ENCODE assay signal across 7 cellular contexts in the genomic region with DNA sequence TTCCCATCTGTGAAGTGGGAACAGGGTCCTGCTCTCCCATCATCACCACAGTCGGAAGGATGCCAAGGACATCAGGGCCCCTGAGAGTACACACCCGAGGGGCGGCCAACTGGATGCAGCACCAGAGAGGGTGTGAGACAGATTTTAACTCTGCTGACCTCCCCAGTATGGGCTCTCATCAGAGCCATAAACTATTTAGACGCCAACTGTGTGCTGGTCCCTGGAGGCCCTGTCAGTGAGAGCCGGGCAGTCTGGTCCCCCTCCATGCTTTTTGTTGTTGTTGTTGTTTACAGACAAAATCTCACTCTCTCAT. TPM values are rescaled to one million over a fixed set of nuclear protein-coding genes. Genes with fewer than 3 reads are reported as not detected.
DNase-seq lines count a peak whose midpoint lies in the region; ATAC-seq and TF ChIP-seq lines count a peak whose summit lies in the region.

No MANE protein-coding gene starts in this region.

- peaks cover 93% of the 10 kb centered on the region for H3K4me1 ChIP-seq in OCI-LY3 (ENCODE audit: low read length)

- H3K4me3 Mint-ChIP-seq in endothelial cell (ENCODE audit: unreplicated experiment): peak overlapping the region; percentile 47

- peak overlapping the region; percentile 84 for H3K4me3 ChIP-seq in OCI-LY3 (ENCODE audit: low read length)

- H3K79me2 ChIP-seq in OCI-LY3 (ENCODE audit: low read length): no peaks in the 10 kb centered on the region

- peak; percentile 3 for ATAC-seq in GM19324 (IDR thresholded peaks at IDR 0.05; ENCODE audit: low FRiP score, unreplicated experiment)
- ATAC-seq in stimulated activated naive CD8-positive, alpha-beta T cell treated with anti-CD3 and anti-CD28 coated beads, Interleukin-15, Interleukin-2, amounts not matched to agents 100 U/mL and 50 U/mL, for 24 hours: no peak
- no peak for ATAC-seq in GM19467 (IDR thresholded peaks at IDR 0.05; ENCODE audit: unreplicated experiment)

- peak overlapping the region; percentile 93 for H3K4me2 ChIP-seq in OCI-LY3 (ENCODE audit: low read length)

- peak overlapping the region; percentile 87 for H3K27ac ChIP-seq in OCI-LY3 (ENCODE audit: low read length)

- no peak overlapping the region for H2AFZ ChIP-seq in OCI-LY3 (ENCODE audit: low read depth, low read length)

- H3K27me3 Mint-ChIP-seq in endothelial cell (ENCODE audit: unreplicated experiment): peaks cover 8% of the 10 kb centered on the region

- peaks cover 50% of the 10 kb centered on the region for H3K4me1 Mint-ChIP-seq in endothelial cell (ENCODE audit: unreplicated experiment)

- peak overlapping the region; percentile 77 for H3K27ac Mint-ChIP-seq in endothelial cell (ENCODE audit: unreplicated experiment)

- DNase-seq in endothelial cell (ENCODE audit: low spot score): no peak
- peak; percentile 17 for DNase-seq in stimulated activated naive CD8-positive, alpha-beta T cell treated with anti-CD3 and anti-CD28 coated beads, Interleukin-15, Interleukin-2, amounts not matched to agents 100 U/mL and 50 U/mL, for 24 hours
- no peak for DNase-seq in NCI-H345 treated with DMSO at 0.1 percent for 48 hours (lab: John Stamatoyannopoulos, UW; ENCODE audit: unreplicated experiment)
- no peak for DNase-seq in stimulated activated CD8-positive, alpha-beta memory T cell treated with anti-CD3 and anti-CD28 coated beads, Interleukin-4, amount 100 ng/mL, for 48 hours

- TF ChIP-seq CTCF in OCI-LY3 (IDR thresholded peaks at IDR 0.05; ENCODE audit: low read depth, low read length) (no peak), endothelial cell (IDR thresholded peaks at IDR 0.05; ENCODE audit: unreplicated experiment) (no peak)

- peak overlapping the region; percentile 37; the same call in 1 of the 2 replicates for H3K9ac ChIP-seq in OCI-LY3 (ENCODE audit: low read length)

- no peaks in the 10 kb centered on the region for H3K9me3 Mint-ChIP-seq in endothelial cell (ENCODE audit: unreplicated experiment)

- H3K36me3 Mint-ChIP-seq in endothelial cell (ENCODE audit: low read depth, unreplicated experiment): no peaks in the 10 kb centered on the region

- H3K27me3 ChIP-seq in OCI-LY3 (ENCODE audit: low read depth, low read length): no peaks in the 10 kb centered on the region

- no peaks in the 10 kb centered on the region for H3K9me3 ChIP-seq in OCI-LY3 (ENCODE audit: insufficient read depth, low read length)

- H3K36me3 ChIP-seq in OCI-LY3 (replicated peaks; ENCODE audit: low read depth, low read length): no peaks in the 10 kb centered on the region

- H4K20me1 ChIP-seq in OCI-LY3 (ENCODE audit: insufficient read depth, low read length): no peaks in the 10 kb centered on the region

RNA-seq across cellular contexts. Expression of a gene that starts 1.7 kb away (rescaled TPM):
- total RNA-seq in endothelial cell (ENCODE audit: unreplicated experiment): 0.46 TPM

RNA-seq across cellular contexts. Expression of a gene that starts 29.3 kb away (rescaled TPM):
- total RNA-seq in endothelial cell (ENCODE audit: unreplicated experiment): 48.0 TPM

RNA-seq across cellular contexts. Expression of a gene that starts 38.7 kb away (rescaled TPM):
- 9.7 TPM for total RNA-seq in endothelial cell (ENCODE audit: unreplicated experiment)
